Comparison of ENCODE assay signal across 18 cellular contexts in genomic region chr5:74069741-74070140, GRCh38.
"Had no signal": no experiment of that assay in that cellular context is flagged by ENCODE, and none has a peak within 500 bp of the region (broad histone marks: within the 10 kb centered on the region; RNA-seq: fewer than 3 reads in every experiment).

No MANE protein-coding gene starts in this region.

- H3K79me2 ChIP-seq: hepatocyte had no signal

- ATAC-seq: foreskin keratinocyte; gastroesophageal sphincter; heart left ventricle; left cardiac atrium; left lung; left ventricle myocardium superior; lower lobe of right lung; naive thymus-derived CD4-positive, alpha-beta T cell had no signal

- H3K4me1 ChIP-seq: gastroesophageal sphincter, lower lobe of right lung had no signal

- H3K9me3 ChIP-seq: gastroesophageal sphincter, heart left ventricle, left lung, lower lobe of right lung had no signal

- H3K36me3 ChIP-seq: gastroesophageal sphincter, heart left ventricle, left lung, lower lobe of right lung had no signal

- H3K27ac ChIP-seq: coronary artery, dorsolateral prefrontal cortex, foreskin keratinocyte, gastroesophageal sphincter, heart left ventricle, hepatocyte, left lung, lower lobe of right lung had no signal

- DNase-seq: dermis blood vessel endothelial cell; dorsolateral prefrontal cortex; effector CD4-positive, alpha-beta T cell; effector memory CD4-positive, alpha-beta T cell; foreskin keratinocyte; heart left ventricle; hypothalamus; immature natural killer cell; left cardiac atrium; left lung; left ventricle myocardium superior; lower lobe of right lung; mesenchymal stem cell; midbrain; naive thymus-derived CD4-positive, alpha-beta T cell had no signal

- H2AFZ ChIP-seq: hepatocyte had no signal

- H3K4me3 ChIP-seq: coronary artery, dorsolateral prefrontal cortex, gastroesophageal sphincter, heart left ventricle, hepatocyte, left lung, lower lobe of right lung had no signal

- H3K4me2 ChIP-seq: hepatocyte had no signal

- H3K27me3 ChIP-seq: dorsolateral prefrontal cortex, foreskin keratinocyte, gastroesophageal sphincter, heart left ventricle, hepatocyte, left lung had no signal
